1 cellular context compared by ENCODE assay signal in the genomic region with DNA sequence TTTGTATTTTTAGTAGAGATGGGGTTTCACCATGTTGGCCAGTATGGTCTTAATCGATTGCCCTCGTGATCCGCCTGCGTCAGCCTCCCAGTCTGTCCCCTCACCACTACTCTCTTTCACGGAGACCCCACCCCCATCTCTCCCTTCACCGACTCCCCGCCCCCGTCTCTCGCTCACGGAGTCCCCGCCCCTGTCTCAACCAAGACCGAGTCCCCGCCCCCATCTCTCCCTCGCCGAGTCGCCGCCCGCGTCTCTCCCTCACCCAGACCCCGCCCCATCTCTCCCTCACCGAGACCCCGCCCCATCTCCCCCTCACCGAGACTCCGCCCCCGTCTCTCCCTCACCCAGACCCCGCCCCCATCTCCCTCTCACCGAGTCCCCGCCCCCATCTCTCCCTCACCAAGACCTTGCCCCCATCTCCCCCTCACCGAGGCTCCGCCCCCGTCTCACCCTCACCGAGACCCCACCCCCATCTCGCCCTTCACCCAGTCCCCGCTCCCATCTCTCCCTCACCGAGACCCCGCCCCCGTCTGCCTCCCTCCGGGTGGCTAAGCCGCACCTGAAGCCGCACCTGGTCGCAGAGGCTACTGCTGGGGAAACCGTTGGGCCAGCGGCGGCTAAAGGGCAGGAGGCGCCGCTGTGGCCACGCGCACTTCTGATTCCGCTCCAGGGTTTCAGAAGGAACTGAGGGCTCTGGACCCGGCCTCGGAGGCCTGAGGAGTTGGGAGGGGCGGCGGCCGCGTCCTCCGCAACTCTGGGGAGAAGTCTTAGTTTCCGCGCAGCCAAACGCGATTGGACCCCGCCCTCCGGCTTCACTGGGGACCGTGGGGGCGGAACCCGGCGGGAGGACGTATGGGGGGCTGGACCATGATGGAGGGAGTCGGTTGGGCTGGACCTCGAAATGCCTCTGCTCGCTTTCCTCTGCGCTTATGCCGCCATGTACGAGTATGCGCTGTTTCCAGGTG.
TF ChIP-seq lines count a peak whose summit lies in the region.

No MANE protein-coding gene starts in this region.

TF ChIP-seq in HEK293, 187 proteins besides CTCF, POLR2A, EP300 and RAD21 (continued from another document):
- TF ChIP-seq REST (tag by site-specific recombination; IDR thresholded peaks at IDR 0.05): no peak
- TF ChIP-seq ZNF16 (tag by site-specific recombination; IDR thresholded peaks at IDR 0.05; ENCODE audit: low read depth): no peak
- TF ChIP-seq, protein P1, sequence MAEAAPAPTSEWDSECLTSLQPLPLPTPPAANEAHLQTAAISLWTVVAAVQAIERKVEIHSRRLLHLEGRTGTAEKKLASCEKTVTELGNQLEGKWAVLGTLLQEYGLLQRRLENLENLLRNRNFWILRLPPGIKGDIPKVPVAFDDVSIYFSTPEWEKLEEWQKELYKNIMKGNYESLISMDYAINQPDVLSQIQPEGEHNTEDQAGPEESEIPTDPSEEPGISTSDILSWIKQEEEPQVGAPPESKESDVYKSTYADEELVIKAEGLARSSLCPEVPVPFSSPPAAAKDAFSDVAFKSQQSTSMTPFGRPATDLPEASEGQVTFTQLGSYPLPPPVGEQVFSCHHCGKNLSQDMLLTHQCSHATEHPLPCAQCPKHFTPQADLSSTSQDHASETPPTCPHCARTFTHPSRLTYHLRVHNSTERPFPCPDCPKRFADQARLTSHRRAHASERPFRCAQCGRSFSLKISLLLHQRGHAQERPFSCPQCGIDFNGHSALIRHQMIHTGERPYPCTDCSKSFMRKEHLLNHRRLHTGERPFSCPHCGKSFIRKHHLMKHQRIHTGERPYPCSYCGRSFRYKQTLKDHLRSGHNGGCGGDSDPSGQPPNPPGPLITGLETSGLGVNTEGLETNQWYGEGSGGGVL (tag by site-specific recombination; IDR thresholded peaks at IDR 0.05): peak; percentile 74
- TF ChIP-seq OSR2 (tag by site-specific recombination; IDR thresholded peaks at IDR 0.05): peak; percentile 37; the same call in 1 of the 2 replicates
- no peak for TF ChIP-seq ZSCAN4 (tag by site-specific recombination; IDR thresholded peaks at IDR 0.05)
- no peak for TF ChIP-seq ZNF114 (tag by site-specific recombination; IDR thresholded peaks at IDR 0.05)
- peak; percentile 85 for TF ChIP-seq SP2 (tag by site-specific recombination; IDR thresholded peaks at IDR 0.05)
- no peak for TF ChIP-seq ZNF560 (tag by site-specific recombination; IDR thresholded peaks at IDR 0.05; ENCODE audit: borderline replicate concordance)
- no peak for TF ChIP-seq ZNF514 (tag by site-specific recombination; IDR thresholded peaks at IDR 0.05)
- TF ChIP-seq, protein P2, sequence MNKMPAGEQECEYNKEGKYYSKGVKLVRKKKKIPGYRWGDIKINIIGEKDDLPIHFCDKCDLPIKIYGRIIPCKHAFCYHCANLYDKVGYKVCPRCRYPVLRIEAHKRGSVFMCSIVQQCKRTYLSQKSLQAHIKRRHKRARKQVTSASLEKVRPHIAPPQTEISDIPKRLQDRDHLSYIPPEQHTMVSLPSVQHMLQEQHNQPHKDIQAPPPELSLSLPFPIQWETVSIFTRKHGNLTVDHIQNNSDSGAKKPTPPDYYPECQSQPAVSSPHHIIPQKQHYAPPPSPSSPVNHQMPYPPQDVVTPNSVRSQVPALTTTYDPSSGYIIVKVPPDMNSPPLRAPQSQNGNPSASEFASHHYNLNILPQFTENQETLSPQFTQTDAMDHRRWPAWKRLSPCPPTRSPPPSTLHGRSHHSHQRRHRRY (tag by site-specific recombination; IDR thresholded peaks at IDR 0.05): no peak
- peak; percentile 59 for TF ChIP-seq ZNF629 (tag by site-specific recombination; IDR thresholded peaks at IDR 0.05)
- no peak for TF ChIP-seq ZNF610 (tag by site-specific recombination; IDR thresholded peaks at IDR 0.05; ENCODE audit: borderline replicate concordance)
- no peak for TF ChIP-seq ZBTB7A (tag by site-specific recombination; IDR thresholded peaks at IDR 0.05; ENCODE audit: low read depth)
- TF ChIP-seq TCF7L2 (IDR thresholded peaks at IDR 0.05; ENCODE audit: borderline replicate concordance, low read depth, low read length): no peak
- peak; percentile 76 for TF ChIP-seq KLF10 (tag by site-specific recombination; IDR thresholded peaks at IDR 0.05)
- no peak for TF ChIP-seq ZNF501 (tag by site-specific recombination; IDR thresholded peaks at IDR 0.05)
- no peak for TF ChIP-seq ZNF530 (tag by site-specific recombination; IDR thresholded peaks at IDR 0.05; ENCODE audit: low read depth)
- TF ChIP-seq, protein P3, sequence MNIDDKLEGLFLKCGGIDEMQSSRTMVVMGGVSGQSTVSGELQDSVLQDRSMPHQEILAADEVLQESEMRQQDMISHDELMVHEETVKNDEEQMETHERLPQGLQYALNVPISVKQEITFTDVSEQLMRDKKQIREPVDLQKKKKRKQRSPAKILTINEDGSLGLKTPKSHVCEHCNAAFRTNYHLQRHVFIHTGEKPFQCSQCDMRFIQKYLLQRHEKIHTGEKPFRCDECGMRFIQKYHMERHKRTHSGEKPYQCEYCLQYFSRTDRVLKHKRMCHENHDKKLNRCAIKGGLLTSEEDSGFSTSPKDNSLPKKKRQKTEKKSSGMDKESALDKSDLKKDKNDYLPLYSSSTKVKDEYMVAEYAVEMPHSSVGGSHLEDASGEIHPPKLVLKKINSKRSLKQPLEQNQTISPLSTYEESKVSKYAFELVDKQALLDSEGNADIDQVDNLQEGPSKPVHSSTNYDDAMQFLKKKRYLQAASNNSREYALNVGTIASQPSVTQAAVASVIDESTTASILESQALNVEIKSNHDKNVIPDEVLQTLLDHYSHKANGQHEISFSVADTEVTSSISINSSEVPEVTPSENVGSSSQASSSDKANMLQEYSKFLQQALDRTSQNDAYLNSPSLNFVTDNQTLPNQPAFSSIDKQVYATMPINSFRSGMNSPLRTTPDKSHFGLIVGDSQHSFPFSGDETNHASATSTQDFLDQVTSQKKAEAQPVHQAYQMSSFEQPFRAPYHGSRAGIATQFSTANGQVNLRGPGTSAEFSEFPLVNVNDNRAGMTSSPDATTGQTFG (tag by site-specific recombination; IDR thresholded peaks at IDR 0.05; ENCODE audit: borderline replicate concordance): no peak
- no peak for TF ChIP-seq ZNF10 (tag by site-specific recombination; IDR thresholded peaks at IDR 0.05)
- TF ChIP-seq PATZ1 (tag by site-specific recombination; IDR thresholded peaks at IDR 0.05): peak; percentile 83
- peak; percentile 36 for TF ChIP-seq ZFHX2 (tag by site-specific recombination; conservative IDR thresholded peaks at IDR 0.05)
- TF ChIP-seq, protein P4, sequence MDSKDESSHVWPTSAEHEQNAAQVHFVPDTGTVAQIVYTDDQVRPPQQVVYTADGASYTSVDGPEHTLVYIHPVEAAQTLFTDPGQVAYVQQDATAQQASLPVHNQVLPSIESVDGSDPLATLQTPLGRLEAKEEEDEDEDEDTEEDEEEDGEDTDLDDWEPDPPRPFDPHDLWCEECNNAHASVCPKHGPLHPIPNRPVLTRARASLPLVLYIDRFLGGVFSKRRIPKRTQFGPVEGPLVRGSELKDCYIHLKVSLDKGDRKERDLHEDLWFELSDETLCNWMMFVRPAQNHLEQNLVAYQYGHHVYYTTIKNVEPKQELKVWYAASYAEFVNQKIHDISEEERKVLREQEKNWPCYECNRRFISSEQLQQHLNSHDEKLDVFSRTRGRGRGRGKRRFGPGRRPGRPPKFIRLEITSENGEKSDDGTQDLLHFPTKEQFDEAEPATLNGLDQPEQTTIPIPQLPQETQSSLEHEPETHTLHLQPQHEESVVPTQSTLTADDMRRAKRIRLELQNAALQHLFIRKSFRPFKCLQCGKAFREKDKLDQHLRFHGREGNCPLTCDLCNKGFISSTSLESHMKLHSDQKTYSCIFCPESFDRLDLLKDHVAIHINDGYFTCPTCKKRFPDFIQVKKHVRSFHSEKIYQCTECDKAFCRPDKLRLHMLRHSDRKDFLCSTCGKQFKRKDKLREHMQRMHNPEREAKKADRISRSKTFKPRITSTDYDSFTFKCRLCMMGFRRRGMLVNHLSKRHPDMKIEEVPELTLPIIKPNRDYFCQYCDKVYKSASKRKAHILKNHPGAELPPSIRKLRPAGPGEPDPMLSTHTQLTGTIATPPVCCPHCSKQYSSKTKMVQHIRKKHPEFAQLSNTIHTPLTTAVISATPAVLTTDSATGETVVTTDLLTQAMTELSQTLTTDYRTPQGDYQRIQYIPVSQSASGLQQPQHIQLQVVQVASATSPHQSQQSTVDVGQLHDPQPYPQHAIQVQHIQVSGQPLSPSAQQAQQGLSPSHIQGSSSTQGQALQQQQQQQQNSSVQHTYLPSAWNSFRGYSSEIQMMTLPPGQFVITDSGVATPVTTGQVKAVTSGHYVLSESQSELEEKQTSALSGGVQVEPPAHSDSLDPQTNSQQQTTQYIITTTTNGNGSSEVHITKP (tag by site-specific recombination; IDR thresholded peaks at IDR 0.05): peak; percentile 76
- TF ChIP-seq, protein P5, sequence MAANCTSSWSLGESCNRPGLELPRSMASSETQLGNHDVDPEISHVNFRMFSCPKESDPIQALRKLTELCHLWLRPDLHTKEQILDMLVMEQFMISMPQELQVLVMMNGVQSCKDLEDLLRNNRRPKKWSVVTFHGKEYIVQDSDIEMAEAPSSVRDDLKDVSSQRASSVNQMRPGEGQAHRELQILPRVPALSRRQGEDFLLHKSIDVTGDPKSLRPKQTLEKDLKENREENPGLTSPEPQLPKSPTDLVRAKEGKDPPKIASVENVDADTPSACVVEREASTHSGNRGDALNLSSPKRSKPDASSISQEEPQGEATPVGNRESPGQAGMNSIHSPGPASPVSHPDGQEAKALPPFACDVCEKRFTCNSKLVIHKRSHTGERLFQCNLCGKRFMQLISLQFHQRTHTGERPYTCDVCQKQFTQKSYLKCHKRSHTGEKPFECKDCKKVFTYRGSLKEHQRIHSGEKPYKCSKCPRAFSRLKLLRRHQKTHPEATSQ (tag by site-specific recombination; IDR thresholded peaks at IDR 0.05): 0 out of 2 replicates have a peak, but pooled peaks have one; percentile 14
- TF ChIP-seq ZNF544 (tag by site-specific recombination; IDR thresholded peaks at IDR 0.05): no peak
- peak; percentile 57; the same call in 1 of the 2 replicates for TF ChIP-seq SP7 (tag by site-specific recombination; IDR thresholded peaks at IDR 0.05)
- TF ChIP-seq ZNF211 (tag by site-specific recombination; IDR thresholded peaks at IDR 0.05; ENCODE audit: low read depth): no peak
- TF ChIP-seq KLF17 (tag by site-specific recombination; IDR thresholded peaks at IDR 0.05): peak; percentile 48; the same call in 1 of the 2 replicates
